Comparison of ENCODE assay signal across 16 cellular contexts in the genomic region with DNA sequence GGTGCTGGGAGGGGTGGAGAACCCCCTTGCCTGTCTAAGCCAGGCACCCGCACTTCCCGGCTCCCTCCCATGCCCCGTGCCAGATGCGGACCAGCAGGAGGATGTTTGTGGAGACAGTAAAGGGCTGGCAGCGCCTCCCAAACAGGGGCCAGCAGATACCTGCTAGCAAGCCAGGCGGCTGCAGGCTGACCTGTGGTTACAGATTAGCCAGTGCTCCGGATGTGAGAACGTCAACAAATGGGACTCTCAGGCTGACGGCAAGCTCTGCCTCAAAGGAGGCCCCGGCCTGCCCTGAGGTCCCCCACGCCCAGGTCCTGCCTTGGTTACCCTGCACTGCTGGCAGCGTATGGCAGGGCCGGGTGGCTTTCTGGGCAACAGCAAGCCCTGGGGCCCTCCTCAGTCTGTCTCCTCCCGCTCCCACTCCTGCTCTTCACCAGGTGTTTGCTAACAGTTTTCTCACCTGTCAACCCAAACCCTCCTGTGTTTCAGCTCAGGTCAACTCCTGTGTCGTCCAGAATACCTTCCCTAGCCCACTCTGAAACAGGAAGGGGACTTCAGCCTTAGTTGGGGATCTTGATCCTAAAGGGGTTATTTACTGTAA.
DNase-seq lines count a peak whose midpoint lies in the region; ATAC-seq and TF ChIP-seq lines count a peak whose summit lies in the region.
"Had no signal": no experiment of that assay in that cellular context is flagged by ENCODE, and none has a peak within 500 bp of the region (broad histone marks: within the 10 kb centered on the region; RNA-seq: fewer than 3 reads in every experiment).

No MANE protein-coding gene starts in this region.

- ATAC-seq in GM21423 (IDR thresholded peaks at IDR 0.05; ENCODE audit: unreplicated experiment) (peak; percentile 86), mucosa of descending colon (peak; percentile 86)
- ATAC-seq: stimulated activated naive CD8-positive, alpha-beta T cell treated with anti-CD3 and anti-CD28 coated beads, Interleukin-15, Interleukin-2, amounts not matched to agents 100 U/mL and 50 U/mL, for 24 hours had no signal

- peaks cover 6% of the 10 kb centered on the region for H3K4me1 Mint-ChIP-seq in chondrocyte (ENCODE audit: low read depth)
- H3K4me1 Mint-ChIP-seq in activated CD4-positive, alpha-beta T cell treated with anti-CD3 and anti-CD28 coated beads, Interleukin-2, amount 10 ng/mL, durations not matched to agents 7 days and 5 days: peaks cover 7% of the 10 kb centered on the region

- CTCF ChIA-PET in activated CD4-positive, alpha-beta T cell treated with anti-CD3 and anti-CD28 coated beads, Interleukin-2, amount 10 ng/mL, durations not matched to agents 7 days and 5 days (lab: Charles Lee): no interaction called here

- no peaks in the 10 kb centered on the region for H3K36me3 ChIP-seq in mucosa of descending colon (ENCODE audit: low read depth)
- H3K36me3 ChIP-seq: BLaER1 treated with 17β-estradiol and CSF1 and Interleukin-3, amounts not matched to agents 10 nM and 100 nM; lower lobe of right lung had no signal

- no peaks in the 10 kb centered on the region for H3K9me3 Mint-ChIP-seq in chondrocyte (ENCODE audit: low read depth)
- no peaks in the 10 kb centered on the region for H3K9me3 Mint-ChIP-seq in activated CD4-positive, alpha-beta T cell treated with anti-CD3 and anti-CD28 coated beads, Interleukin-2, amount 10 ng/mL, durations not matched to agents 7 days and 5 days
- H3K9me3 Mint-ChIP-seq: activated CD4-positive, alpha-beta T cell treated with anti-CD3 and anti-CD28 coated beads, Interleukin-2, amount 10 ng/mL, durations not matched to agents 24 days and 14 days had no signal

- TF ChIP-seq CTCF in mucosa of descending colon (IDR thresholded peaks at IDR 0.05) (no peak), chondrocyte (IDR thresholded peaks at IDR 0.05) (no peak)

- no peak overlapping the region for H3K27ac Mint-ChIP-seq in chondrocyte (ENCODE audit: unreplicated experiment)
- H3K27ac Mint-ChIP-seq in activated CD4-positive, alpha-beta T cell treated with anti-CD3 and anti-CD28 coated beads, Interleukin-2, amount 10 ng/mL, durations not matched to agents 7 days and 5 days: no peak overlapping the region
- H3K27ac Mint-ChIP-seq: activated CD4-positive, alpha-beta T cell treated with anti-CD3 and anti-CD28 coated beads, Interleukin-2, amount 10 ng/mL, durations not matched to agents 24 days and 14 days had no signal

- H3K4me1 ChIP-seq in mucosa of descending colon (ENCODE audit: low read depth): peaks cover 17% of the 10 kb centered on the region

- no peak overlapping the region for H3K4me3 ChIP-seq in mucosa of descending colon
- H3K4me3 ChIP-seq: BLaER1 treated with 17β-estradiol and CSF1 and Interleukin-3, amounts not matched to agents 10 nM and 100 nM; lower lobe of right lung had no signal

- intact Hi-C loops in mucosa of descending colon (cut with DNase I, micrococcal nuclease): no loop called here

- H3K9me3 ChIP-seq in mucosa of descending colon: no peaks in the 10 kb centered on the region
- H3K9me3 ChIP-seq: BLaER1 treated with 17β-estradiol and CSF1 and Interleukin-3, amounts not matched to agents 10 nM and 100 nM; lower lobe of right lung had no signal

- no peaks in the 10 kb centered on the region for H3K36me3 Mint-ChIP-seq in chondrocyte (ENCODE audit: low read depth)
- no peaks in the 10 kb centered on the region for H3K36me3 Mint-ChIP-seq in activated CD4-positive, alpha-beta T cell treated with anti-CD3 and anti-CD28 coated beads, Interleukin-2, amount 10 ng/mL, durations not matched to agents 7 days and 5 days (ENCODE audit: low read depth)

- in situ Hi-C loops in G401 (cut with HindIII; ENCODE audit: low sequenced_read_pairs): no loop called here

- H3K4me3 Mint-ChIP-seq in chondrocyte (ENCODE audit: unreplicated experiment): no peak overlapping the region
- H3K4me3 Mint-ChIP-seq in activated CD4-positive, alpha-beta T cell treated with anti-CD3 and anti-CD28 coated beads, Interleukin-2, amount 10 ng/mL, durations not matched to agents 7 days and 5 days: no peak overlapping the region
- H3K4me3 Mint-ChIP-seq: activated CD4-positive, alpha-beta T cell treated with anti-CD3 and anti-CD28 coated beads, Interleukin-2, amount 10 ng/mL, durations not matched to agents 24 days and 14 days had no signal

- peaks cover 16% of the 10 kb centered on the region for H3K27me3 Mint-ChIP-seq in chondrocyte (ENCODE audit: low read depth)
- H3K27me3 Mint-ChIP-seq in activated CD4-positive, alpha-beta T cell treated with anti-CD3 and anti-CD28 coated beads, Interleukin-2, amount 10 ng/mL, durations not matched to agents 7 days and 5 days: peaks cover 2% of the 10 kb centered on the region

- DNase-seq in Daoy (ENCODE audit: low read depth): peak; percentile 15
- peak; percentile 25 for DNase-seq in OCI-M1 (lab: John Stamatoyannopoulos, UW)
- DNase-seq in mucosa of descending colon: peak; percentile 76 to 85 (median 78)
- DNase-seq in chondrocyte (ENCODE audit: low spot score): no peak
- DNase-seq in NCI-H524 (lab: John Stamatoyannopoulos, UW): no peak
- DNase-seq in G401 (ENCODE audit: low spot score): no peak
- DNase-seq in activated CD4-positive, alpha-beta T cell treated with anti-CD3 and anti-CD28 coated beads, Interleukin-2, amount 10 ng/mL, durations not matched to agents 7 days and 5 days: no peak
- DNase-seq: activated CD4-positive, alpha-beta T cell treated with anti-CD3 and anti-CD28 coated beads, Interleukin-2, amount 10 ng/mL, durations not matched to agents 24 days and 14 days; activated effector memory CD4-positive, alpha-beta T cell treated with Interleukin-2 at 50 U/mL for 16 hours; effector CD4-positive, alpha-beta T cell; lower lobe of right lung; NCI-H1048; stimulated activated CD4-positive, alpha-beta T cell treated with anti-CD3 and anti-CD28 coated beads, Interleukin-2, amount 100 ng/mL, for 48 hours; stimulated activated naive CD8-positive, alpha-beta T cell treated with anti-CD3 and anti-CD28 coated beads, Interleukin-15, Interleukin-2, amounts not matched to agents 100 U/mL and 50 U/mL, for 24 hours had no signal

- POLR2A ChIA-PET in activated CD4-positive, alpha-beta T cell treated with anti-CD3 and anti-CD28 coated beads, Interleukin-2, amount 10 ng/mL, durations not matched to agents 7 days and 5 days (lab: Charles Lee): no interaction called here

Comparison
In these comparisons a context has a peak if more than half of its experiments do, and no peak if none do; other contexts are left out.
1. DNase-seq: peak in Daoy (single experiment), OCI-M1 (single experiment) and mucosa of descending colon (3 of 3); none in chondrocyte (single experiment), NCI-H524 (0 of 2), G401 (single experiment) and activated CD4-positive, alpha-beta T cell treated with anti-CD3 and anti-CD28 coated beads, Interleukin-2, amount 10 ng/mL, durations not matched to agents 7 days and 5 days (single experiment).